ENCODE assay signal across 21 cellular contexts in genomic region chr11:122114976-122115375, GRCh38. TPM values are rescaled to one million over a fixed set of nuclear protein-coding genes. Genes with fewer than 3 reads are reported as not detected.
"Had no signal": no experiment of that assay in that cellular context is flagged by ENCODE, and none has a peak within 500 bp of the region (broad histone marks: within the 10 kb centered on the region; RNA-seq: fewer than 3 reads in every experiment).

No MANE protein-coding gene starts in this region.

- H3K4me1 ChIP-seq: psoas muscle, stomach had no signal

- H3K4me2 ChIP-seq: neural progenitor cell had no signal

- H3K9ac ChIP-seq: neural progenitor cell had no signal

- H3K27ac ChIP-seq: neural progenitor cell, ovary, psoas muscle, stomach, thyroid gland, VCaP had no signal

- H3K36me3 ChIP-seq: neural progenitor cell, ovary, stomach, thyroid gland had no signal

- H3K27me3 ChIP-seq: neural progenitor cell, ovary, stomach, thyroid gland had no signal

- DNase-seq: activated CD4-positive, alpha-beta T cell treated with anti-CD3 and anti-CD28 coated beads, Interleukin-2, amount 50 U/mL, for 1 hour; activated CD4-positive, CD25-positive, alpha-beta regulatory T cell treated with anti-CD3 and anti-CD28 coated beads, Interleukin-2, amount 50 U/mL, for 72 hours; activated CD8-positive, alpha-beta memory T cell treated with anti-CD3 and anti-CD28 coated beads, Interleukin-2, amount 50 U/mL, for 4 hours; activated T-cell treated with anti-CD3 and anti-CD28 coated beads, Interleukin-2, amount 50 U/mL, for 4 hours; cerebellar nuclear complex; cortex of kidney; effector CD8-positive, alpha-beta T cell; stimulated activated CD4-positive, alpha-beta T cell treated with anti-CD3 and anti-CD28 coated beads, Interleukin-2, amount 100 ng/mL, for 48 hours; SW 1271; T-helper 2 cell had no signal

- H3K9me3 ChIP-seq: ovary, psoas muscle, stomach, thyroid gland had no signal

- H3K4me3 ChIP-seq: neural progenitor cell, ovary, psoas muscle, skin epidermis, stomach, thyroid gland had no signal

- ATAC-seq: activated T-cell treated with anti-CD3 and anti-CD28 coated beads, Interleukin-2, amount 50 U/mL, for 4 hours; esophagus mucosa had no signal

RNA-seq across cellular contexts. Expression of gene BLID, which starts 1.0 kb away (rescaled TPM):
- total RNA-seq: activated naive CD4-positive, alpha-beta T cell treated with anti-CD3 and anti-CD28 coated beads for 36 hours; activated T-cell treated with anti-CD3 and anti-CD28 coated beads, Interleukin-2, amount 50 U/mL, for 4 hours; bronchial epithelial cell; lung microvascular endothelial cell had no signal
